In the genomic region with DNA sequence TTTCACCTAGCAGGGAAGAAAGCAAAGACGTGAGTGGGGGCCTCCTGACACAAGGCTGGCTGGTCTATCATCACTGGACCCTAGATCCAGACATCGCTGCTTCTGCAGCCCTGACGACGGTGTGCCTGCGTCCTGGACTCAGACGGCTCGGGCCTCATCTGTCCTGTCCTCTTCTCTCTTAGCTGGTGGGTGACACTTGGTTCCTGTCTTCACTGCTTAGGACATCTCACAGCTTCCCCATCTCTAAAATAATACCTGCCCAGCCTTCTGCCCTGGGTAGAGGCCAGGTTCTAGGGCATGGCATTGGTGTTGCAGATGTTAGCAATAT, we compare ENCODE assay signal across 19 cellular contexts.
"Had no signal": no experiment of that assay in that cellular context is flagged by ENCODE, and none has a peak within 500 bp of the region (broad histone marks: within the 10 kb centered on the region; RNA-seq: fewer than 3 reads in every experiment).

No MANE protein-coding gene starts in this region.

- H3K27ac ChIP-seq: brain microvascular endothelial cell, left lung, neutrophil, SJCRH30, transverse colon, VCaP had no signal

- H3K9me3 Mint-ChIP-seq: activated naive CD8-positive, alpha-beta T cell treated with anti-CD3 and anti-CD28 coated beads, Interleukin-2, amount 10 ng/mL, durations not matched to agents 7 days and 5 days had no signal

- DNase-seq: activated CD8-positive, alpha-beta memory T cell treated with anti-CD3 and anti-CD28 coated beads for 24 hours; activated naive CD8-positive, alpha-beta T cell treated with anti-CD3 and anti-CD28 coated beads, Interleukin-2, amount 10 ng/mL, durations not matched to agents 7 days and 5 days; brain microvascular endothelial cell; cortex of kidney; effector CD4-positive, alpha-beta T cell; foreskin fibroblast; glutamatergic neuron; hypothalamus; naive B cell; SJCRH30; stimulated activated CD4-positive, alpha-beta T cell treated with anti-CD3 and anti-CD28 coated beads, Interleukin-12 subunit alpha, Interleukin-12 subunit beta, amount 100 ng/mL, for 4 hours; stimulated activated naive CD4-positive, alpha-beta T cell; substantia nigra; T-helper 9 cell; transverse colon had no signal

- FAIRE-seq: kidney had no signal

- ATAC-seq: left lung had no signal

- H3K4me3 Mint-ChIP-seq: activated naive CD8-positive, alpha-beta T cell treated with anti-CD3 and anti-CD28 coated beads, Interleukin-2, amount 10 ng/mL, durations not matched to agents 7 days and 5 days had no signal

- H3K27me3 Mint-ChIP-seq: activated naive CD8-positive, alpha-beta T cell treated with anti-CD3 and anti-CD28 coated beads, Interleukin-2, amount 10 ng/mL, durations not matched to agents 7 days and 5 days; naive B cell had no signal

- H3K27me3 ChIP-seq: brain microvascular endothelial cell, left lung, neutrophil, SJCRH30, transverse colon had no signal

- H3K4me3 ChIP-seq: left lung, SJCRH30, transverse colon had no signal

- H3K4me1 ChIP-seq: SJCRH30, transverse colon had no signal

- H3K9me3 ChIP-seq: left lung, SJCRH30, transverse colon had no signal
